ENCODE assay signal across 8 cellular contexts in genomic region chr5:179060116-179061008, GRCh38. TPM values are rescaled to one million over a fixed set of nuclear protein-coding genes. Genes with fewer than 3 reads are reported as not detected.
DNase-seq lines count a peak whose midpoint lies in the region; ATAC-seq and TF ChIP-seq lines count a peak whose summit lies in the region.

TSS of gene ZNF354C (plus strand) at chr5:179060373. CDS start at chr5:179062069, 1,696 bp downstream.

- peaks cover 24% of the 10 kb centered on the region for H3K36me3 Mint-ChIP-seq in activated naive CD4-positive, alpha-beta T cell treated with anti-CD3 and anti-CD28 coated beads, Interleukin-2, amount 50 U/mL, for 24 hours
- H3K36me3 Mint-ChIP-seq in neural progenitor cell = peaks cover 36% of the 10 kb centered on the region

- H3K36me3 ChIP-seq in RWPE2 (ENCODE audit: low read depth) (peaks cover 31% of the 10 kb centered on the region), gastroesophageal sphincter (peaks cover 0 to 36% of the 10 kb centered on the region in 2 donors), neural progenitor cell (no peaks in the 10 kb centered on the region)

- ATAC-seq in HG02852 (IDR thresholded peaks at IDR 0.05; ENCODE audit: unreplicated experiment) (peak; percentile 82), RWPE2 (ENCODE audit: low read depth) (peak; percentile 99), gastroesophageal sphincter (peak; percentile 97), HG03039 (IDR thresholded peaks at IDR 0.05; ENCODE audit: unreplicated experiment) (no peak)

- DNase-seq in COLO829 (ENCODE audit: low spot score) (peak; percentile 53), RWPE2 (ENCODE audit: low spot score) (peak; percentile 92), neural progenitor cell (ENCODE audit: low spot score) (peak; percentile 94)
- peak; percentile 82 for DNase-seq in stimulated activated naive CD4-positive, alpha-beta T cell treated with Interleukin-2 at 50 U/mL for 16 hours (lab: John Stamatoyannopoulos, UW)

- peak within 1 kb of the TSS; percentile 6 for H3K27ac ChIP-seq in RWPE2 (ENCODE audit: poor library complexity, severe bottlenecking)
- peak within 1 kb of the TSS; percentile 25 to 87 (median 84) for H3K27ac ChIP-seq in gastroesophageal sphincter
- no peak within 1 kb of the TSS for H3K27ac ChIP-seq in neural progenitor cell

- TF ChIP-seq EP300 in gastroesophageal sphincter (IDR thresholded peaks at IDR 0.05) = no peak

- TF ChIP-seq POLR2A in gastroesophageal sphincter (IDR thresholded peaks at IDR 0.05) = peak in 1 of 2 donors; percentile 22

- peaks cover 26% of the 10 kb centered on the region for H3K4me1 Mint-ChIP-seq in activated naive CD4-positive, alpha-beta T cell treated with anti-CD3 and anti-CD28 coated beads, Interleukin-2, amount 50 U/mL, for 24 hours
- H3K4me1 Mint-ChIP-seq in neural progenitor cell = peaks cover 3% of the 10 kb centered on the region

- no peaks in the 10 kb centered on the region for H3K4me1 ChIP-seq in RWPE2 (ENCODE audit: insufficient read depth, poor library complexity, severe bottlenecking)
- peaks cover 0 to 19% (median 4%) of the 10 kb centered on the region in 3 donors for H3K4me1 ChIP-seq in gastroesophageal sphincter
- H3K4me1 ChIP-seq in neural progenitor cell = peaks cover 6% of the 10 kb centered on the region

- peak within 1 kb of the TSS; percentile 33 for H3K9ac ChIP-seq in neural progenitor cell

- peak within 1 kb of the TSS; percentile 61 for H3K4me3 ChIP-seq in RWPE2 (ENCODE audit: severe bottlenecking)
- H3K4me3 ChIP-seq in gastroesophageal sphincter = peak within 1 kb of the TSS; percentile 71 to 90
- peak within 1 kb of the TSS; percentile 60 for H3K4me3 ChIP-seq in neural progenitor cell

- H3F3A ChIP-seq in neural progenitor cell (ENCODE audit: low read depth) = peaks cover 11% of the 10 kb centered on the region

- H3K27me3 ChIP-seq in RWPE2 (ENCODE audit: insufficient read depth, poor library complexity, severe bottlenecking) (no peaks in the 10 kb centered on the region), gastroesophageal sphincter (no peaks in the 10 kb centered on the region), neural progenitor cell (peaks cover 13% of the 10 kb centered on the region)

- no peak for TF ChIP-seq CTCF in RWPE2 (IDR thresholded peaks at IDR 0.05; ENCODE audit: poor library complexity, severe bottlenecking)
- no peak for TF ChIP-seq CTCF in gastroesophageal sphincter (IDR thresholded peaks at IDR 0.05)
- TF ChIP-seq CTCF in neural progenitor cell (IDR thresholded peaks at IDR 0.05) = no peak

- 0 to 2% methylated on average over 2 to 8 of the region's 81 CpGs for WGBS in gastroesophageal sphincter (ENCODE audit: low coverage in 1 of 2), 2 donors

- no peaks in the 10 kb centered on the region for H4K20me1 ChIP-seq in neural progenitor cell (ENCODE audit: low read depth)

- peak within 1 kb of the TSS; percentile 78 for H3K4me2 ChIP-seq in neural progenitor cell

- peaks cover 6% of the 10 kb centered on the region for H3K79me2 ChIP-seq in neural progenitor cell (ENCODE audit: low read depth)

- peaks cover 3% of the 10 kb centered on the region for H3K9me3 ChIP-seq in RWPE2 (ENCODE audit: severe bottlenecking)
- peaks cover 0 to 10% (median 0%) of the 10 kb centered on the region in 3 donors for H3K9me3 ChIP-seq in gastroesophageal sphincter
- H3K9me3 ChIP-seq in neural progenitor cell (ENCODE audit: low read depth) = peaks cover 14% of the 10 kb centered on the region

- peaks cover 10% of the 10 kb centered on the region for H3K9me3 Mint-ChIP-seq in activated naive CD4-positive, alpha-beta T cell treated with anti-CD3 and anti-CD28 coated beads, Interleukin-2, amount 50 U/mL, for 24 hours
- H3K9me3 Mint-ChIP-seq in neural progenitor cell = peaks cover 62% of the 10 kb centered on the region

- peak within 1 kb of the TSS; percentile 95 for H3K27ac Mint-ChIP-seq in activated naive CD4-positive, alpha-beta T cell treated with anti-CD3 and anti-CD28 coated beads, Interleukin-2, amount 50 U/mL, for 24 hours
- peak within 1 kb of the TSS; percentile 76 for H3K27ac Mint-ChIP-seq in neural progenitor cell

- peak within 1 kb of the TSS; percentile 96 for H3K4me3 Mint-ChIP-seq in activated naive CD4-positive, alpha-beta T cell treated with anti-CD3 and anti-CD28 coated beads, Interleukin-2, amount 50 U/mL, for 24 hours
- peak within 1 kb of the TSS; percentile 91 for H3K4me3 Mint-ChIP-seq in neural progenitor cell

- H3K27me3 Mint-ChIP-seq in activated naive CD4-positive, alpha-beta T cell treated with anti-CD3 and anti-CD28 coated beads, Interleukin-2, amount 50 U/mL, for 24 hours = peaks cover 6% of the 10 kb centered on the region
- peaks cover 6% of the 10 kb centered on the region for H3K27me3 Mint-ChIP-seq in neural progenitor cell (ENCODE audit: insufficient read depth, low read depth)

- H2AFZ ChIP-seq in neural progenitor cell (replicated peaks) = peak within 1 kb of the TSS; percentile 77

RNA-seq across cellular contexts. Expression of gene ZNF354C, which starts in this region (rescaled TPM):
- total RNA-seq in gastroesophageal sphincter (10 to 100 TPM in 1 of 4 donors, 1 to 10 TPM in 3; 5.3 to 14.8 (median 6.9) TPM), neural progenitor cell (ENCODE audit: low replicate concordance) (19.3 and 29.8 TPM in 2 replicates)
